ENCODE assay signal across 18 cellular contexts in the genomic region with DNA sequence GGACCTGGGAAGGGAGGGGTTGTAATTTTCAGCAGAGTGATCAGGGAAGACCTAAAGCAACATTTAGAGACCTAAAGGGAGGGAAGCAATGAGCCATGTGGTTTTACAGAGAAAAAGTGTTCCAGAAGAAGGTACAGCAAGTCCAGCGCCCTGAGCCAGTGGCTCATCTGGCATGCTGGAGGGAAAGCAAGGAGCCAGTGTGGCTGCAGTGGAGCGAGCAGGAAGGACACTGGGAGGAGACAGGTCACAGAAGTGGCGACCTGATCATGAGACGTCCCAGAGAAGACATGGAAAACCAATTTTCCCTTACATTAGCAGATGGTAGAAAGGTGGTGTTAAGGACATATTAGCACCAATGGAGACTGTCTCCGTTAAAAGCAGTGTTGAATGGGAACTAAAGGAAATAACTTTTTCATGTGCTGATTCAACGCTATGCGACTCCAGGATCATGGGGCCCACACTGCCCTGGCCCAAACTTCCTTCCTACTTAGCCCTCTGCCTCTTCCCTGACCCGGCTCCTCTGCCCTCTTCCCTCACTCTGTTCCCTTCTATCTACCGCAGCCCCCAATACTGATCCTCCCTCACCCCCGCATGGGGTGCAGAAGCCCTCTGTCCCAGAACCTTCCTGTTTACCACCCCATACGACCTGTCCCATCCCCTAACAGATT. TPM values are rescaled to one million over a fixed set of nuclear protein-coding genes. Genes with fewer than 3 reads are reported as not detected.
DNase-seq lines count a peak whose midpoint lies in the region; ATAC-seq, FAIRE-seq and TF ChIP-seq lines count a peak whose summit lies in the region.
"Had no signal": no experiment of that assay in that cellular context is flagged by ENCODE, and none has a peak within 500 bp of the region (broad histone marks: within the 10 kb centered on the region; RNA-seq: fewer than 3 reads in every experiment).

No MANE protein-coding gene starts in this region.

- peaks cover 0 to 13% (median 11%) of the 10 kb centered on the region in 3 experiments; a peak in 5 of 7 replicates for H3K36me3 Mint-ChIP-seq in H9 (ENCODE audit: insufficient read depth in 1 of 3, low read depth in 3 of 3)

- H3K4ac ChIP-seq in H9 (ENCODE audit: low read depth, low read length): no peak overlapping the region

- H2AFZ ChIP-seq in H9 (ENCODE audit: low read length): no peak overlapping the region
- no peak overlapping the region for H2AFZ ChIP-seq in OCI-LY7 (ENCODE audit: low read length)

- H3K9me3 ChIP-seq in H9 (ENCODE audit: control insufficient read depth, low read depth, low read length) (no peaks in the 10 kb centered on the region), adrenal gland (replicated peaks in 1 of 3) (no peaks in the 10 kb centered on the region), gastrocnemius medialis (no peaks in the 10 kb centered on the region), MG63 (no peaks in the 10 kb centered on the region), OCI-LY7 (ENCODE audit: low read length) (no peaks in the 10 kb centered on the region)
- H3K9me3 ChIP-seq: HAP-1, left lung had no signal

- H3K27me3 ChIP-seq in H9 (ENCODE audit: insufficient read depth, low read length) (no peaks in the 10 kb centered on the region), adrenal gland (no peaks in the 10 kb centered on the region), gastrocnemius medialis (no peaks in the 10 kb centered on the region), MG63 (no peaks in the 10 kb centered on the region)
- H3K27me3 ChIP-seq: left lung had no signal

- WGBS in H9 (ENCODE audit: extremely low coverage, insufficient read length, low lambda C conversion rate): no CpG with 5 or more reads among the region's 11 CpGs
- WGBS in adrenal gland, 4 donors: 77 to 88% (median 83%) methylated on average over 11 of the region's 11 CpGs

- intact Hi-C loops in adrenal gland (cut with DNase I) (no loop called here), gastrocnemius medialis (cut with DNase I; ENCODE audit: low total_unique reads) (no loop called here), OCI-LY7 (cut with micrococcal nuclease; ENCODE audit: unreplicated experiment) (no loop called here)

- H2AK5ac ChIP-seq in H9 (ENCODE audit: insufficient read length, low read length): no peak overlapping the region

- no peak overlapping the region for H2BK12ac ChIP-seq in H9 (ENCODE audit: insufficient read length, low read depth, low read length)

- peaks cover 0 to 6% of the 10 kb centered on the region in 2 donors for H3K36me3 ChIP-seq in adrenal gland (replicated peaks in 1 of 2)
- H3K36me3 ChIP-seq in gastrocnemius medialis: peaks cover 0 to 15% of the 10 kb centered on the region in 2 donors
- H3K36me3 ChIP-seq in MG63: peaks cover 26% of the 10 kb centered on the region
- H3K36me3 ChIP-seq in OCI-LY7 (ENCODE audit: insufficient read depth, low read length): peaks cover 21% of the 10 kb centered on the region; the same call in 1 of the 2 replicates

- TF ChIP-seq POLR2A in adrenal gland (IDR thresholded peaks at IDR 0.05): no peak
- TF ChIP-seq POLR2A in gastrocnemius medialis (IDR thresholded peaks at IDR 0.05): no peak

- no peak overlapping the region for H2BK15ac ChIP-seq in H9 (ENCODE audit: low read depth, low read length)

- H3K4me3 ChIP-seq in adrenal gland (no peak overlapping the region), gastrocnemius medialis (no peak overlapping the region), MG63 (no peak overlapping the region), OCI-LY7 (ENCODE audit: low read depth, low read length, poor library complexity, severe bottlenecking) (no peak overlapping the region)
- H3K4me3 ChIP-seq: HAP-1, left lung had no signal

- no peak overlapping the region for H2BK120ac ChIP-seq in H9 (ENCODE audit: low read depth, low read length, poor library complexity, severe bottlenecking)

- H4K8ac ChIP-seq in H9 (replicated peaks; ENCODE audit: insufficient read length, low read depth, low read length): no peak overlapping the region

- no peaks in the 10 kb centered on the region for H3K9me3 Mint-ChIP-seq in H9
- H3K9me3 Mint-ChIP-seq: effector memory CD8-positive, alpha-beta T cell had no signal

- no peak overlapping the region for H3T11ph ChIP-seq in H9 (ENCODE audit: low read length)

- no peak overlapping the region for H4K5ac ChIP-seq in H9 (ENCODE audit: insufficient read length, low read depth, low read length)

- no peak overlapping the region for H3K18ac ChIP-seq in H9 (ENCODE audit: insufficient read length, low read depth, low read length)

- H3K4me1 Mint-ChIP-seq in H9: peaks cover 7 to 8% of the 10 kb centered on the region in 2 experiments

- no peak overlapping the region for H3K9ac ChIP-seq in H9 (ENCODE audit: extremely low read depth, insufficient read length, low read length)

- no peak overlapping the region for H3K4me2 ChIP-seq in H9 (ENCODE audit: insufficient read depth, insufficient read length, low read length)
- no peak overlapping the region for H3K4me2 ChIP-seq in OCI-LY7 (ENCODE audit: low read length)

- no peak overlapping the region for H2BK20ac ChIP-seq in H9 (ENCODE audit: low read depth, low read length, poor library complexity, severe bottlenecking)

- H4K20me1 ChIP-seq in H9 (ENCODE audit: control insufficient read depth, insufficient read depth, insufficient read length) (no peaks in the 10 kb centered on the region), OCI-LY7 (ENCODE audit: insufficient read depth, low read length) (no peaks in the 10 kb centered on the region)

- no peaks in the 10 kb centered on the region for H3K27me3 Mint-ChIP-seq in H9 (ENCODE audit: low read depth)
- H3K27me3 Mint-ChIP-seq: effector memory CD8-positive, alpha-beta T cell had no signal

- H3K23me2 ChIP-seq in H9 (ENCODE audit: insufficient read length, low read depth, low read length, poor library complexity, severe bottlenecking): no peaks in the 10 kb centered on the region

- peak overlapping the region; percentile 22 to 89 (median 54); a peak in 6 of 7 replicates for H3K27ac Mint-ChIP-seq in H9

- no peak overlapping the region for H3K27ac ChIP-seq in H9 (ENCODE audit: insufficient read length, low read depth, low read length)
- peak overlapping the region in 4 of 5 donors; percentile 66 to 91 (median 72) for H3K27ac ChIP-seq in adrenal gland
- peak overlapping the region; percentile 88 to 97 (median 94) for H3K27ac ChIP-seq in gastrocnemius medialis
- no peak overlapping the region for H3K27ac ChIP-seq in OCI-LY7 (ENCODE audit: low read depth, low read length, poor library complexity, severe bottlenecking)

- no peak for TF ChIP-seq CTCF in H9 (conservative IDR thresholded peaks at IDR 0.05)
- TF ChIP-seq CTCF in adrenal gland (IDR thresholded peaks at IDR 0.05): no peak
- TF ChIP-seq CTCF in gastrocnemius medialis (IDR thresholded peaks at IDR 0.05 in 4 of 5, conservative IDR thresholded peaks at IDR 0.05 in 1 of 5): no peak
- TF ChIP-seq CTCF in OCI-LY7 (conservative IDR thresholded peaks at IDR 0.05; ENCODE audit: low read length): no peak

- H3K79me2 ChIP-seq in H9 (ENCODE audit: insufficient read depth, low read length) (no peaks in the 10 kb centered on the region), OCI-LY7 (ENCODE audit: insufficient read depth, low read depth, low read length) (peaks cover 16% of the 10 kb centered on the region)

- no TSS peak for BruUV-seq in OCI-LY7 (replicated peaks; lab: Mats Ljungman, UMichigan)

- H3K4me3 Mint-ChIP-seq in H9: peak overlapping the region in 1 of 2 experiments; percentile 40; a peak in 1 of 5 replicates
- H3K4me3 Mint-ChIP-seq: effector memory CD8-positive, alpha-beta T cell had no signal

- H3K4me1 ChIP-seq in H9 (ENCODE audit: insufficient read depth, low read length) (no peaks in the 10 kb centered on the region), adrenal gland (replicated peaks in 1 of 2) (peaks cover 21 to 29% of the 10 kb centered on the region in 2 donors), gastrocnemius medialis (peaks cover 38 to 41% of the 10 kb centered on the region in 2 donors), OCI-LY7 (ENCODE audit: insufficient read depth, low read length, poor library complexity, severe bottlenecking) (peaks cover 8% of the 10 kb centered on the region)

- ATAC-seq in left lobe of liver (peak; percentile 27), gastrocnemius medialis (no peak), HG03432 (IDR thresholded peaks at IDR 0.05; ENCODE audit: unreplicated experiment) (no peak)
- ATAC-seq: effector memory CD8-positive, alpha-beta T cell had no signal

- in situ Hi-C loops in gastrocnemius medialis (cut with MboI; ENCODE audit: low sequenced_read_pairs in 4 of 4): no loop called here

- no peak overlapping the region for H3K14ac ChIP-seq in H9 (ENCODE audit: insufficient read depth, low read length)

- no peaks in the 10 kb centered on the region for H3K79me1 ChIP-seq in H9 (ENCODE audit: insufficient read depth, low read depth, low read length, poor library complexity, severe bottlenecking)

- no peak overlapping the region for H3K23ac ChIP-seq in H9 (ENCODE audit: insufficient read length, low read depth, low read length)

- no peak for DNase-seq in H9
- no peak for DNase-seq in adrenal gland
- DNase-seq in left lobe of liver (ENCODE audit: low spot score): no peak
- no peak for DNase-seq in gastrocnemius medialis
- no peak for DNase-seq in MG63
- DNase-seq in urothelium cell line (ENCODE audit: low spot score): no peak
- DNase-seq in OCI-LY7 (ENCODE audit: low spot score): no peak
- DNase-seq: activated CD8-positive, alpha-beta memory T cell treated with anti-CD3 and anti-CD28 coated beads, Interleukin-2, amount 50 U/mL, for 48 hours; activated naive CD4-positive, alpha-beta T cell treated with anti-CD3 and anti-CD28 coated beads, Interleukin-2, amount 50 U/mL, for 16 hours; effector memory CD8-positive, alpha-beta T cell; MM.1S; NCI-H1694 treated with DMSO at 0.1 percent for 48 hours; NCI-H510A; T1000 had no signal

- no peaks in the 10 kb centered on the region for H3K9me2 ChIP-seq in OCI-LY7 (ENCODE audit: insufficient read depth, low read length)

- CTCF ChIA-PET in OCI-LY7 (lab: Charles Lee; ENCODE audit: unreplicated experiment): no interaction called here

- POLR2A ChIA-PET in OCI-LY7 (lab: Charles Lee): no interaction called here

- FAIRE-seq in urothelium cell line (lab: Jason Lieb, UNC): no peak
- FAIRE-seq: bronchial epithelial cell had no signal

- H4K91ac ChIP-seq in H9 (ENCODE audit: insufficient read length, low read depth, low read length): no peak overlapping the region

- H2BK5ac ChIP-seq in H9 (ENCODE audit: insufficient read length, low read length): no peak overlapping the region

- H3K56ac ChIP-seq in H9 (ENCODE audit: insufficient read length, low read depth, low read length): no peak overlapping the region

RNA-seq across cellular contexts. Expression of a gene that starts 5.4 kb away (rescaled TPM):
- 18.4 and 19.4 TPM in 2 replicates for total RNA-seq in H9 (2021)
- 10 to 100 TPM; 10.9 to 18.2 (median 14.6) TPM for total RNA-seq in adrenal gland
- 10 to 100 TPM in 2 of 3 donors, 1 to 10 TPM in 1; 7.7 to 20.9 (median 17.5) TPM for polyA plus RNA-seq in adrenal gland
- total RNA-seq in left lobe of liver: 6.7 TPM
- 100 to 1,000 TPM; 178 to 287 (median 219) TPM for total RNA-seq in gastrocnemius medialis
- 27.0 and 37.3 TPM in 2 replicates for total RNA-seq in MG63 (2014; rRNA removed; shearing (Covaris generic); ENCODE audit: low replicate concordance)
- 10.0 and 15.6 TPM in 2 replicates for total RNA-seq in OCI-LY7 (2014; rRNA removed; shearing (Covaris generic))
- 28.9 and 33.8 TPM in 2 replicates for total RNA-seq in OCI-LY7 (2022)

RNA-seq across cellular contexts. Expression of a gene that starts 5.7 kb away (rescaled TPM):
- total RNA-seq in H9 (2021) (191 and 194 TPM in 2 replicates), adrenal gland (1,000 to 10,000 TPM in 1 of 8 donors, 100 to 1,000 TPM in 7; 329 to 1,019 (median 476) TPM), left lobe of liver (104 TPM), gastrocnemius medialis (100 to 1,000 TPM; 136 to 198 (median 190) TPM), OCI-LY7 (2022) (111 and 114 TPM in 2 replicates)
- polyA plus RNA-seq in adrenal gland: 100 to 1,000 TPM; 170 to 374 (median 280) TPM
- 141 and 144 TPM in 2 replicates for total RNA-seq in MG63 (2014; rRNA removed; shearing (Covaris generic); ENCODE audit: low replicate concordance)
- 84.0 and 109 TPM in 2 replicates for total RNA-seq in OCI-LY7 (2014; rRNA removed; shearing (Covaris generic))

RNA-seq across cellular contexts. Expression of a gene that starts 47.2 kb away (rescaled TPM):
- total RNA-seq in H9 (2021) (0.15 TPM in 1 of 2 replicates, not detected in the other), adrenal gland (under 1 TPM in 6 of 8 donors, not detected in 2; 0.11 to 0.34 (median 0.23) TPM), left lobe of liver (not detected), gastrocnemius medialis (under 1 TPM in 2 of 4 donors, not detected in 2; 0.20 to 0.39 TPM), OCI-LY7 (2022) (not detected in 2 replicates)
- under 1 TPM in 2 of 3 donors, not detected in 1; 0.20 to 0.24 TPM for polyA plus RNA-seq in adrenal gland
- 0.22 and 0.69 TPM in 2 replicates for total RNA-seq in MG63 (2014; rRNA removed; shearing (Covaris generic); ENCODE audit: low replicate concordance)
- not detected in 2 replicates for total RNA-seq in OCI-LY7 (2014; rRNA removed; shearing (Covaris generic))

RNA-seq across cellular contexts. Expression of a gene that starts 57.6 kb away (rescaled TPM):
- total RNA-seq in H9 (2021) (142 and 150 TPM in 2 replicates), adrenal gland (100 to 1,000 TPM in 5 of 8 donors, 10 to 100 TPM in 3; 49.2 to 195 (median 128) TPM), left lobe of liver (140 TPM), gastrocnemius medialis (100 to 1,000 TPM in 2 of 4 donors, 10 to 100 TPM in 2; 88.0 to 387 (median 102) TPM), OCI-LY7 (2022) (192 and 197 TPM in 2 replicates)
- 100 to 1,000 TPM in 2 of 3 donors, 10 to 100 TPM in 1; 72.9 to 123 (median 107) TPM for polyA plus RNA-seq in adrenal gland
- 104 and 131 TPM in 2 replicates for total RNA-seq in MG63 (2014; rRNA removed; shearing (Covaris generic); ENCODE audit: low replicate concordance)
- 97.8 and 116 TPM in 2 replicates for total RNA-seq in OCI-LY7 (2014; rRNA removed; shearing (Covaris generic))

Comparison
In these comparisons a context has a peak if more than half of its experiments do, and no peak if none do; other contexts are left out.
1. H3K27ac ChIP-seq: peak in adrenal gland (4 of 5) and gastrocnemius medialis (4 of 4); none in H9 (single experiment) and OCI-LY7 (single experiment).